9 cellular contexts compared by ENCODE assay signal in the genomic region with DNA sequence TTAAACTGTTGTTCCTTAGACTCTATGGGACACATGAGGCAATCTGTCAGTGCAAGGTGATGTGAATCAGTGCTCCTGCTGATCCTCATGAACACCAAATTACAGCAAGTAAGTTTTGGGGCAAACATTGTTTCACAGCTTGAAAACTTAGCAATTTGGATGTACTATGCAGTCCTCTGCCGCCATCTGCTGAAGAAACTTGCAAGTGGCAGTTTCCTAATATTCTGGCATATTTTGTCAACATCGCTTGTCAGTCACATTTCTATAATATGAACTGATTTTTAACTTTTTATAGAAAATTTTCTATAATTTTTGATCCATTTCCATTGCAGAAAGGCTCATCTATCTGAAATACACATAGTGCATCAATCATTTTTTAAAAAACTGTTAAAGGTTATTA. TPM values are rescaled to one million over a fixed set of nuclear protein-coding genes. Genes with fewer than 3 reads are reported as not detected.
DNase-seq lines count a peak whose midpoint lies in the region; ATAC-seq and TF ChIP-seq lines count a peak whose summit lies in the region.
"Had no signal": no experiment of that assay in that cellular context is flagged by ENCODE, and none has a peak within 500 bp of the region (broad histone marks: within the 10 kb centered on the region; RNA-seq: fewer than 3 reads in every experiment).

No MANE protein-coding gene starts in this region.

- H2BK12ac ChIP-seq in H9 (ENCODE audit: insufficient read length, low read depth, low read length) = no peak overlapping the region

- no peak overlapping the region for H3K23ac ChIP-seq in H9 (ENCODE audit: insufficient read length, low read depth, low read length)

- no peak overlapping the region for H2BK20ac ChIP-seq in H9 (ENCODE audit: low read depth, low read length, poor library complexity, severe bottlenecking)

- DNase-seq in COLO829 (ENCODE audit: low spot score) (peak; percentile 4), H9 (no peak), SJCRH30 (peak; percentile 31 to 60), psoas muscle (no peak), NCI-H2029 treated with DMSO at 0.1 percent for 48 hours (lab: John Stamatoyannopoulos, UW) (no peak)

- peaks cover 50% of the 10 kb centered on the region for H3K36me3 ChIP-seq in SJCRH30
- peaks cover 8 to 99% of the 10 kb centered on the region in 2 donors for H3K36me3 ChIP-seq in psoas muscle (ENCODE audit: insufficient read depth in 1 of 2, low read depth in 1 of 2)

- no peak overlapping the region for H3T11ph ChIP-seq in H9 (ENCODE audit: low read length)

- peak; percentile 82 for TF ChIP-seq CTCF in H9 (conservative IDR thresholded peaks at IDR 0.05)
- peak; percentile 45 for TF ChIP-seq CTCF in psoas muscle (IDR thresholded peaks at IDR 0.05)

- H2AK5ac ChIP-seq in H9 (ENCODE audit: insufficient read length, low read length) = no peak overlapping the region

- peaks cover 15 to 63% (median 51%) of the 10 kb centered on the region in 3 experiments; a peak in 6 of 7 replicates for H3K36me3 Mint-ChIP-seq in H9 (ENCODE audit: insufficient read depth in 1 of 3, low read depth in 3 of 3)

- WGBS in H9 (ENCODE audit: extremely low coverage, insufficient read length, low lambda C conversion rate) = no CpG with 5 or more reads among the region's 2 CpGs
- WGBS in psoas muscle, 3 donors = 74 to 85% (median 81%) methylated on average over 2 of the region's 2 CpGs

- no peak overlapping the region for H4K5ac ChIP-seq in H9 (ENCODE audit: insufficient read length, low read depth, low read length)

- no peaks in the 10 kb centered on the region for H3K79me1 ChIP-seq in H9 (ENCODE audit: insufficient read depth, low read depth, low read length, poor library complexity, severe bottlenecking)

- no peak overlapping the region for H2BK120ac ChIP-seq in H9 (ENCODE audit: low read depth, low read length, poor library complexity, severe bottlenecking)

- H3K18ac ChIP-seq in H9 (ENCODE audit: insufficient read length, low read depth, low read length) = no peak overlapping the region

- no peak overlapping the region for H4K8ac ChIP-seq in H9 (replicated peaks; ENCODE audit: insufficient read length, low read depth, low read length)

- no peak overlapping the region for H3K4ac ChIP-seq in H9 (ENCODE audit: low read depth, low read length)

- H3K9me3 ChIP-seq in H9 (ENCODE audit: control insufficient read depth, low read depth, low read length) = no peaks in the 10 kb centered on the region
- H3K9me3 ChIP-seq in SJCRH30 (replicated peaks) = no peaks in the 10 kb centered on the region
- no peaks in the 10 kb centered on the region for H3K9me3 ChIP-seq in psoas muscle

- peak; percentile 36 for ATAC-seq in esophagus mucosa
- ATAC-seq in psoas muscle = no peak
- no peak for ATAC-seq in HG02884 (IDR thresholded peaks at IDR 0.05; ENCODE audit: unreplicated experiment)
- ATAC-seq in GM21717 (IDR thresholded peaks at IDR 0.05; ENCODE audit: unreplicated experiment) = no peak

- H2BK5ac ChIP-seq in H9 (ENCODE audit: insufficient read length, low read length) = no peak overlapping the region

- no peaks in the 10 kb centered on the region for H3K23me2 ChIP-seq in H9 (ENCODE audit: insufficient read length, low read depth, low read length, poor library complexity, severe bottlenecking)

- H3K56ac ChIP-seq in H9 (ENCODE audit: insufficient read length, low read depth, low read length) = no peak overlapping the region

- H3K27ac Mint-ChIP-seq in H9 = no peak overlapping the region; a peak in 1 of 7 replicates
- H3K27ac Mint-ChIP-seq: T-helper 1 cell treated with Interleukin-12 subunit alpha and Interleukin-12 subunit beta and Interleukin-4 antibody, amounts not matched to agents 30 μg/mL and 1 μg/mL, for 36 hours had no signal

- H3K27me3 Mint-ChIP-seq in H9 (ENCODE audit: low read depth) = no peaks in the 10 kb centered on the region

- no peak overlapping the region for H3K14ac ChIP-seq in H9 (ENCODE audit: insufficient read depth, low read length)

- no peaks in the 10 kb centered on the region for H4K20me1 ChIP-seq in H9 (ENCODE audit: control insufficient read depth, insufficient read depth, insufficient read length)

- no peaks in the 10 kb centered on the region for H3K9me3 Mint-ChIP-seq in H9
- H3K9me3 Mint-ChIP-seq: T-helper 1 cell treated with Interleukin-12 subunit alpha and Interleukin-12 subunit beta and Interleukin-4 antibody, amounts not matched to agents 30 μg/mL and 1 μg/mL, for 36 hours had no signal

- no peak overlapping the region for H3K4me2 ChIP-seq in H9 (ENCODE audit: insufficient read depth, insufficient read length, low read length)

- H3K27me3 ChIP-seq in H9 (ENCODE audit: insufficient read depth, low read length) (no peaks in the 10 kb centered on the region), SJCRH30 (no peaks in the 10 kb centered on the region), psoas muscle (ENCODE audit: insufficient read depth in 3 of 3, low read length in 2 of 3) (no peaks in the 10 kb centered on the region)

- no peaks in the 10 kb centered on the region for H3K4me1 Mint-ChIP-seq in H9

- no peak overlapping the region for H4K91ac ChIP-seq in H9 (ENCODE audit: insufficient read length, low read depth, low read length)

- H3K27ac ChIP-seq in H9 (ENCODE audit: insufficient read length, low read depth, low read length) (no peak overlapping the region), SJCRH30 (no peak overlapping the region), psoas muscle (no peak overlapping the region)

- H3K4me3 ChIP-seq in SJCRH30 (no peak overlapping the region), psoas muscle (no peak overlapping the region)

- H2BK15ac ChIP-seq in H9 (ENCODE audit: low read depth, low read length) = no peak overlapping the region

- intact Hi-C loops in psoas muscle (cut with DNase I) = loop anchor here in 1 of 2 donors (5.0 kb wide), 1 partner anchor 229 kb away; no protein-coding TSS in a partner anchor

- H3K4me1 ChIP-seq in H9 (ENCODE audit: insufficient read depth, low read length) = no peaks in the 10 kb centered on the region
- no peaks in the 10 kb centered on the region for H3K4me1 ChIP-seq in SJCRH30
- no peaks in the 10 kb centered on the region for H3K4me1 ChIP-seq in psoas muscle

- no peak overlapping the region for H3K4me3 Mint-ChIP-seq in H9
- H3K4me3 Mint-ChIP-seq: T-helper 1 cell treated with Interleukin-12 subunit alpha and Interleukin-12 subunit beta and Interleukin-4 antibody, amounts not matched to agents 30 μg/mL and 1 μg/mL, for 36 hours had no signal

- H2AFZ ChIP-seq in H9 (ENCODE audit: low read length) = no peak overlapping the region

- no peak overlapping the region for H3K9ac ChIP-seq in H9 (ENCODE audit: extremely low read depth, insufficient read length, low read length)

- H3K79me2 ChIP-seq in H9 (ENCODE audit: insufficient read depth, low read length) = no peaks in the 10 kb centered on the region

RNA-seq across cellular contexts. Expression of a gene that starts 56.3 kb away (rescaled TPM):
- total RNA-seq in H9 (2021) (0.61 and 0.88 TPM in 2 replicates), esophagus mucosa (not detected), psoas muscle (not detected)
- 0.10 TPM in 1 of 2 replicates, not detected in the other for total RNA-seq in SJCRH30 (2014; rRNA removed; shearing (Covaris generic))
- not detected for polyA plus RNA-seq in psoas muscle

Comparison
In these comparisons a context has a peak if more than half of its experiments do, and no peak if none do; other contexts are left out.
1. DNase-seq: peak in COLO829 (single experiment) and SJCRH30 (2 of 2); none in H9 (single experiment), psoas muscle (0 of 2) and NCI-H2029 treated with DMSO at 0.1 percent for 48 hours (single experiment).